ENCODE assay signal across 17 cellular contexts in genomic region chr13:48291730-48292129, GRCh38. TPM values are rescaled to one million over a fixed set of nuclear protein-coding genes. Genes with fewer than 3 reads are reported as not detected.
A peak's percentile ranks its signal among the peaks of the same experiment; 100 is the strongest.
DNase-seq lines count a peak whose midpoint lies in the region; ATAC-seq, FAIRE-seq and TF ChIP-seq lines count a peak whose summit lies in the region.
"Had no signal": no experiment of that assay in that cellular context is flagged by ENCODE, and none has a peak within 500 bp of the region (broad histone marks: within the 10 kb centered on the region; RNA-seq: fewer than 3 reads in every experiment).

No MANE protein-coding gene starts in this region.

- H3K27ac ChIP-seq in HEK293 (ENCODE audit: extremely low read depth, low read depth, low read length): no peak overlapping the region
- H3K27ac ChIP-seq: PC-9 had no signal

- H3K4me1 ChIP-seq in HEK293 (ENCODE audit: control insufficient read depth, insufficient read depth, low read length): no peaks in the 10 kb centered on the region

- FAIRE-seq in bronchial epithelial cell (lab: Jason Lieb, UNC): peak; percentile 55
- FAIRE-seq: GM12878, GM19239, K562 had no signal

- ATAC-seq in left lobe of liver (peak; percentile 53), sciatic nerve (peak; percentile 41), HG03095 (IDR thresholded peaks at IDR 0.05; ENCODE audit: unreplicated experiment) (no peak)
- ATAC-seq: GM12878, GM23338, K562 had no signal

- no peaks in the 10 kb centered on the region for H3K36me3 ChIP-seq in HEK293 (ENCODE audit: control insufficient read depth in 2 of 2, insufficient read depth in 1 of 2, low read length in 2 of 2)
- H3K36me3 ChIP-seq in bronchial epithelial cell (ENCODE audit: control insufficient read depth, insufficient read depth, low read length): no peaks in the 10 kb centered on the region

- DNase-seq in bronchial epithelial cell (ENCODE audit: low read depth) (no peak), left lobe of liver (ENCODE audit: low spot score) (no peak), sciatic nerve (ENCODE audit: low spot score) (no peak), NCI-H2227 treated with DMSO at 0.1 percent for 48 hours (lab: John Stamatoyannopoulos, UW) (no peak), NCI-H2081 treated with DMSO at 0.1 percent for 48 hours (lab: John Stamatoyannopoulos, UW) (no peak), SKM-1 (lab: John Stamatoyannopoulos, UW; ENCODE audit: unreplicated experiment) (no peak)
- DNase-seq: NCI-H1048, NCI-H146, PC-9, SHP77 had no signal

- H3K4me3 ChIP-seq in HEK293 (ENCODE audit: low read depth, low read length) (no peak overlapping the region), bronchial epithelial cell (ENCODE audit: low read depth, low read length) (no peak overlapping the region)
- H3K4me3 ChIP-seq: GM12878, GM23338, K562, PC-9 had no signal

- CTCF ChIA-PET in HEK293 (lab: Yijun Ruan, JAX): interaction anchor here (0.6 kb wide), 1 partner anchor 387 kb away, joined by 4 read pairs; no protein-coding TSS in a partner anchor

- POLR2A ChIA-PET in HEK293 (lab: Yijun Ruan, JAX): no interaction called here

- intact Hi-C loops in sciatic nerve (cut with DNase I): no loop called here

- TF ChIP-seq CTCF in HEK293 (tag by site-specific recombination; IDR thresholded peaks at IDR 0.05) (no peak), bronchial epithelial cell (IDR thresholded peaks at IDR 0.05; ENCODE audit: insufficient read depth, low read length, severe bottlenecking) (no peak)

- no peaks in the 10 kb centered on the region for H3K9me3 ChIP-seq in HEK293 (ENCODE audit: control insufficient read depth, insufficient read depth, low read depth, low read length)
- H3K9me3 ChIP-seq: Caco-2 had no signal

- H3K27me3 ChIP-seq in bronchial epithelial cell (ENCODE audit: control insufficient read depth, insufficient read depth, low read length): no peaks in the 10 kb centered on the region

TF ChIP-seq in HEK293, 187 proteins besides CTCF, POLR2A, EP300 and RAD21:
- no peak for TF ChIP-seq ZNF488 (tag by site-specific recombination; IDR thresholded peaks at IDR 0.05)
- peak; percentile 82 for TF ChIP-seq ZIC2 (tag by site-specific recombination; IDR thresholded peaks at IDR 0.05)
TF ChIP-seq in HEK293: peak in this region for 1.

RNA-seq across cellular contexts. Expression of gene RB1, which starts 11.8 kb away (rescaled TPM):
- 12.4 and 20.1 TPM in 2 replicates for total RNA-seq in bronchial epithelial cell
- 8.2 TPM for total RNA-seq in left lobe of liver
- total RNA-seq in sciatic nerve: 58.5 TPM

RNA-seq across cellular contexts. Expression of gene ITM2B, which starts 58.7 kb away (rescaled TPM):
- total RNA-seq in bronchial epithelial cell (57.4 and 132 TPM in 2 replicates), left lobe of liver (221 TPM), sciatic nerve (704 TPM)
